ENCODE assay signal across 28 cellular contexts in the genomic region with DNA sequence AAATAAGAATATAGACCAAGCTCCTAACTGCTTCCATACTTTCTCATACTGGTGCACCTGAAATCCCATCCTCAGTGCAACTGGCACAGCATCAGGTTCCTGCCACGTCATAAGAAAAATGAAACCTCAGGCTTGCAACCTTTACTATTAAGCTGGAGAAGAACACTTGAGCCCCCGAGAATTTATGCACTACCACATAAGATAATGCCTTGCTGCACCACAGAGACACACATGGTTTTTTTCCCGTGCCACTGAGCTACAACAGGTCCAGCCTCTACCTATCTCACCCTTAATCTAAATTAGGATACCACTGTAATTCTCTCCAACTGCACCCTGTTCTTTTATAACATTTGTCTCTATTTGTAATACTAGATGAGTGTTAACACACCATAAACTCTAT.
"Had no signal": no experiment of that assay in that cellular context is flagged by ENCODE, and none has a peak within 500 bp of the region (broad histone marks: within the 10 kb centered on the region; RNA-seq: fewer than 3 reads in every experiment).

No MANE protein-coding gene starts in this region.

- H3K27me3 Mint-ChIP-seq: activated B cell treated with CpG ODN at 0.5 μM for 24 hours; activated CD4-positive, alpha-beta T cell treated with anti-CD3 and anti-CD28 coated beads, Interleukin-2, amount 10 ng/mL, durations not matched to agents 24 days and 14 days; activated CD8-positive, alpha-beta memory T cell treated with anti-CD3 and anti-CD28 coated beads, Interleukin-2, amount 10 ng/mL, durations not matched to agents 7 days and 5 days; activated naive CD8-positive, alpha-beta T cell treated with anti-CD3 and anti-CD28 coated beads, Interleukin-2, amount 10 ng/mL, durations not matched to agents 7 days and 5 days; T-helper 17 cell had no signal

- H3K27ac Mint-ChIP-seq: activated B cell treated with CpG ODN at 0.5 μM for 24 hours; activated CD4-positive, alpha-beta T cell treated with anti-CD3 and anti-CD28 coated beads, Interleukin-2, amount 10 ng/mL, durations not matched to agents 24 days and 14 days; activated CD8-positive, alpha-beta memory T cell treated with anti-CD3 and anti-CD28 coated beads, Interleukin-2, amount 10 ng/mL, durations not matched to agents 7 days and 5 days; activated naive CD8-positive, alpha-beta T cell treated with anti-CD3 and anti-CD28 coated beads, Interleukin-2, amount 10 ng/mL, durations not matched to agents 7 days and 5 days; activated T-helper 2 cell treated with anti-CD3 and anti-CD28 coated beads, Interferon-gamma antibody, Interleukin-2, Interleukin-4, amounts not matched to agents 10 μg/mL and 5 μg/mL and 100 μg/mL, durations not matched to agents 14 hours and 24 hours and 36 hours; T-helper 17 cell had no signal

- H3K9me3 Mint-ChIP-seq: activated B cell treated with CpG ODN at 0.5 μM for 24 hours; activated CD4-positive, alpha-beta T cell treated with anti-CD3 and anti-CD28 coated beads, Interleukin-2, amount 10 ng/mL, durations not matched to agents 24 days and 14 days; activated naive CD8-positive, alpha-beta T cell treated with anti-CD3 and anti-CD28 coated beads, Interleukin-2, amount 10 ng/mL, durations not matched to agents 7 days and 5 days; activated T-helper 2 cell treated with anti-CD3 and anti-CD28 coated beads, Interferon-gamma antibody, Interleukin-2, Interleukin-4, amounts not matched to agents 10 μg/mL and 5 μg/mL and 100 μg/mL, durations not matched to agents 14 hours and 24 hours and 36 hours had no signal

- H3K27ac ChIP-seq: adrenal gland, breast epithelium, colonic mucosa, KMS-11, PC-9 had no signal

- H3K4me3 ChIP-seq: adrenal gland, breast epithelium, colonic mucosa, PC-9 had no signal

- H2AFZ ChIP-seq: PC-9 had no signal

- H3K4me1 ChIP-seq: adrenal gland, breast epithelium, colonic mucosa had no signal

- H3K36me3 Mint-ChIP-seq: activated CD8-positive, alpha-beta memory T cell treated with anti-CD3 and anti-CD28 coated beads, Interleukin-2, amount 10 ng/mL, durations not matched to agents 7 days and 5 days; activated naive CD8-positive, alpha-beta T cell treated with anti-CD3 and anti-CD28 coated beads, Interleukin-2, amount 10 ng/mL, durations not matched to agents 7 days and 5 days had no signal

- H3K4me1 Mint-ChIP-seq: activated B cell treated with CpG ODN at 0.5 μM for 24 hours; activated naive CD8-positive, alpha-beta T cell treated with anti-CD3 and anti-CD28 coated beads, Interleukin-2, amount 10 ng/mL, durations not matched to agents 7 days and 5 days had no signal

- H3K36me3 ChIP-seq: adrenal gland, breast epithelium, colonic mucosa had no signal

- ATAC-seq: activated CD8-positive, alpha-beta memory T cell treated with anti-CD3 and anti-CD28 coated beads, Interleukin-2, amount 10 ng/mL, durations not matched to agents 7 days and 5 days; T-helper 17 cell had no signal

- H3K4me2 ChIP-seq: KMS-11, PC-9 had no signal

- H3K27me3 ChIP-seq: adrenal gland, breast epithelium, colonic mucosa had no signal

- H3K4me3 Mint-ChIP-seq: activated B cell treated with CpG ODN at 0.5 μM for 24 hours; activated CD4-positive, alpha-beta T cell treated with anti-CD3 and anti-CD28 coated beads, Interleukin-2, amount 10 ng/mL, durations not matched to agents 24 days and 14 days; activated CD8-positive, alpha-beta memory T cell treated with anti-CD3 and anti-CD28 coated beads, Interleukin-2, amount 10 ng/mL, durations not matched to agents 7 days and 5 days; activated naive CD8-positive, alpha-beta T cell treated with anti-CD3 and anti-CD28 coated beads, Interleukin-2, amount 10 ng/mL, durations not matched to agents 7 days and 5 days; T-helper 17 cell had no signal

- DNase-seq: activated B cell treated with CpG ODN at 0.5 μM for 24 hours; activated CD4-positive, alpha-beta T cell treated with anti-CD3 and anti-CD28 coated beads for 1 hour; activated CD4-positive, alpha-beta T cell treated with anti-CD3 and anti-CD28 coated beads, Interleukin-2, amount 10 ng/mL, durations not matched to agents 24 days and 14 days; activated CD4-positive, alpha-beta T cell treated with anti-CD3 and anti-CD28 coated beads, Interleukin-2, amount 50 U/mL, for 48 hours; activated CD8-positive, alpha-beta memory T cell treated with anti-CD3 and anti-CD28 coated beads, Interleukin-2, amount 10 ng/mL, durations not matched to agents 7 days and 5 days; activated gamma-delta T cell treated with Interleukin-2 at 50 U/mL for 16 hours; activated naive CD4-positive, alpha-beta T cell treated with anti-CD3 and anti-CD28 coated beads, Interleukin-2, amount 50 U/mL, for 16 hours; activated naive CD8-positive, alpha-beta T cell treated with anti-CD3 and anti-CD28 coated beads, Interleukin-2, amount 10 ng/mL, durations not matched to agents 7 days and 5 days; activated T-cell treated with anti-CD3 and anti-CD28 coated beads, Interleukin-2, amount 50 U/mL, for 48 hours; adrenal gland; aorta; caudate nucleus; colonic mucosa; MM.1S; NCI-H1105; NCI-H146; NCI-H187 treated with DMSO at 0.1 percent for 48 hours; NCI-H2081 treated with DMSO at 0.1 percent for 48 hours; NCI-H446 treated with DMSO at 0.1 percent for 48 hours; NCI-H524 treated with DMSO at 0.1 percent for 48 hours; NCI-H774; PC-9; SHP77 treated with DMSO at 0.1 percent for 48 hours; T-helper 17 cell; T-helper 9 cell had no signal
